Comparison of ENCODE assay signal across 10 cellular contexts in genomic region chr1:170067253-170067819, GRCh38. TPM values are rescaled to one million over a fixed set of nuclear protein-coding genes. Genes with fewer than 3 reads are reported as not detected.
DNase-seq lines count a peak whose midpoint lies in the region; ATAC-seq and TF ChIP-seq lines count a peak whose summit lies in the region.
"Had no signal": no experiment of that assay in that cellular context is flagged by ENCODE, and none has a peak within 500 bp of the region (broad histone marks: within the 10 kb centered on the region; RNA-seq: fewer than 3 reads in every experiment).

No MANE protein-coding gene starts in this region.

- H3K36me3 ChIP-seq in CD4-positive, CD25-positive, alpha-beta regulatory T cell (ENCODE audit: control insufficient read depth, insufficient read depth, low read length): no peaks in the 10 kb centered on the region
- no peaks in the 10 kb centered on the region for H3K36me3 ChIP-seq in brain microvascular endothelial cell (replicated peaks)

- no peak for DNase-seq in CD4-positive, CD25-positive, alpha-beta regulatory T cell
- DNase-seq in brain microvascular endothelial cell (peak; percentile 7), NCI-H1417 (lab: John Stamatoyannopoulos, UW) (no peak), type B pancreatic cell (ENCODE audit: extremely low spot score, unreplicated experiment) (no peak), T1000 (lab: John Stamatoyannopoulos, UW) (no peak)
- DNase-seq in stimulated activated CD4-positive, alpha-beta T cell treated with anti-CD3 and anti-CD28 coated beads, Interleukin-12 subunit alpha, Interleukin-12 subunit beta, amount 100 ng/mL, for 4 hours: no peak
- DNase-seq: COR-L47, NCI-H1105 had no signal

- H3K4me1 ChIP-seq in CD4-positive, CD25-positive, alpha-beta regulatory T cell (ENCODE audit: control insufficient read depth, insufficient read depth, low read length, poor library complexity, severe bottlenecking): peaks cover 26% of the 10 kb centered on the region

- peak overlapping the region in 3 of 4 donors; percentile 4 to 79 (median 31) for H3K4me3 Mint-ChIP-seq in CD4-positive, CD25-positive, alpha-beta regulatory T cell
- no peak overlapping the region for H3K4me3 Mint-ChIP-seq in type B pancreatic cell

- H3K4me3 ChIP-seq in CD4-positive, CD25-positive, alpha-beta regulatory T cell (ENCODE audit: low read depth, low read length): peak overlapping the region; percentile 69
- no peak overlapping the region for H3K4me3 ChIP-seq in brain microvascular endothelial cell (ENCODE audit: low read depth, low read length)

- no peaks in the 10 kb centered on the region for H3K27me3 Mint-ChIP-seq in CD4-positive, CD25-positive, alpha-beta regulatory T cell
- H3K27me3 Mint-ChIP-seq in type B pancreatic cell: no peaks in the 10 kb centered on the region

- no peaks in the 10 kb centered on the region for H3K27me3 ChIP-seq in CD4-positive, CD25-positive, alpha-beta regulatory T cell (ENCODE audit: control insufficient read depth, insufficient read depth, low read length)
- H3K27me3 ChIP-seq in brain microvascular endothelial cell (replicated peaks): no peaks in the 10 kb centered on the region

- ATAC-seq in CD4-positive, CD25-positive, alpha-beta regulatory T cell (ENCODE audit: low read depth in 2 of 2): no peak
- ATAC-seq in GM18870 (IDR thresholded peaks at IDR 0.05; ENCODE audit: unreplicated experiment): peak; percentile 58
- ATAC-seq in HG03280 (IDR thresholded peaks at IDR 0.05; ENCODE audit: unreplicated experiment): peak; percentile 47

- H3K27ac Mint-ChIP-seq in CD4-positive, CD25-positive, alpha-beta regulatory T cell: peak overlapping the region in 2 of 3 donors; percentile 35 to 53
- no peak overlapping the region for H3K27ac Mint-ChIP-seq in type B pancreatic cell

- no peak for TF ChIP-seq CTCF in brain microvascular endothelial cell (IDR thresholded peaks at IDR 0.05; ENCODE audit: low read depth, low read length, missing control alignments)
- TF ChIP-seq CTCF in type B pancreatic cell (conservative IDR thresholded peaks at IDR 0.05): no peak

- no peak overlapping the region for H3K27ac ChIP-seq in CD4-positive, CD25-positive, alpha-beta regulatory T cell (ENCODE audit: insufficient read depth, low read length, poor library complexity, severe bottlenecking)
- no peak overlapping the region for H3K27ac ChIP-seq in brain microvascular endothelial cell

- no peaks in the 10 kb centered on the region for H3K9me3 ChIP-seq in CD4-positive, CD25-positive, alpha-beta regulatory T cell (ENCODE audit: control insufficient read depth in 2 of 2, low read length in 2 of 2)

- peaks cover 47 to 64% (median 60%) of the 10 kb centered on the region in 4 donors for H3K4me1 Mint-ChIP-seq in CD4-positive, CD25-positive, alpha-beta regulatory T cell
- peaks cover 23% of the 10 kb centered on the region for H3K4me1 Mint-ChIP-seq in type B pancreatic cell (ENCODE audit: unreplicated experiment)

- peaks cover 0 to 8% (median 1%) of the 10 kb centered on the region in 7 donors for H3K9me3 Mint-ChIP-seq in CD4-positive, CD25-positive, alpha-beta regulatory T cell
- peaks cover 24% of the 10 kb centered on the region for H3K9me3 Mint-ChIP-seq in type B pancreatic cell

- H3K36me3 Mint-ChIP-seq in CD4-positive, CD25-positive, alpha-beta regulatory T cell: peaks cover 7% of the 10 kb centered on the region
- peaks cover 28% of the 10 kb centered on the region for H3K36me3 Mint-ChIP-seq in type B pancreatic cell

- in situ Hi-C loops in brain microvascular endothelial cell (cut with HindIII; ENCODE audit: low pct_ligation_motif_present, low sequenced_read_pairs): no loop called here

RNA-seq across cellular contexts. Expression of gene KIFAP3, which starts 7.2 kb away (rescaled TPM):
- total RNA-seq in CD4-positive, CD25-positive, alpha-beta regulatory T cell: 17.8 TPM
- 10 to 100 TPM; 12.8 to 21.9 (median 19.8) TPM for polyA plus RNA-seq in CD4-positive, CD25-positive, alpha-beta regulatory T cell
- total RNA-seq in type B pancreatic cell (ENCODE audit: low replicate concordance): 39.7 and 44.7 TPM in 2 replicates

Comparison
In these comparisons a context has a peak if more than half of its experiments do, and no peak if none do; other contexts are left out.
1. ATAC-seq: peak in GM18870 (single experiment) and HG03280 (single experiment); none in CD4-positive, CD25-positive, alpha-beta regulatory T cell (0 of 2).